Comparison of ENCODE assay signal across 1 cellular context in genomic region chr11:47342036-47342803, GRCh38.
TF ChIP-seq lines count a peak whose summit lies in the region.

No MANE protein-coding gene starts in this region.

TF ChIP-seq in HepG2, 621 proteins besides CTCF, POLR2A, EP300 and RAD21:
- TF ChIP-seq, protein P1, sequence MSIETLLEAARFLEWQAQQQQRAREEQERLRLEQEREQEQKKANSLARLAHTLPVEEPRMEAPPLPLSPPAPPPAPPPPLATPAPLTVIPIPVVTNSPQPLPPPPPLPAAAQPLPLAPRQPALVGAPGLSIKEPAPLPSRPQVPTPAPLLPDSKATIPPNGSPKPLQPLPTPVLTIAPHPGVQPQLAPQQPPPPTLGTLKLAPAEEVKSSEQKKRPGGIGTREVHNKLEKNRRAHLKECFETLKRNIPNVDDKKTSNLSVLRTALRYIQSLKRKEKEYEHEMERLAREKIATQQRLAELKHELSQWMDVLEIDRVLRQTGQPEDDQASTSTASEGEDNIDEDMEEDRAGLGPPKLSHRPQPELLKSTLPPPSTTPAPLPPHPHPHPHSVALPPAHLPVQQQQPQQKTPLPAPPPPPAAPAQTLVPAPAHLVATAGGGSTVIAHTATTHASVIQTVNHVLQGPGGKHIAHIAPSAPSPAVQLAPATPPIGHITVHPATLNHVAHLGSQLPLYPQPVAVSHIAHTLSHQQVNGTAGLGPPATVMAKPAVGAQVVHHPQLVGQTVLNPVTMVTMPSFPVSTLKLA (IDR thresholded peaks at IDR 0.05): peak; percentile 99
- TF ChIP-seq ZNF766 (CRISPR knock-in tag; IDR thresholded peaks at IDR 0.05; ENCODE audit: borderline replicate concordance): no peak
- TF ChIP-seq ZNF225 (CRISPR knock-in tag; IDR thresholded peaks at IDR 0.05): no peak
- TF ChIP-seq IKZF5 (CRISPR knock-in tag; IDR thresholded peaks at IDR 0.05): no peak
TF ChIP-seq in HepG2: peak in this region for 1.
